Comparison of ENCODE assay signal across 1 cellular context in the genomic region with DNA sequence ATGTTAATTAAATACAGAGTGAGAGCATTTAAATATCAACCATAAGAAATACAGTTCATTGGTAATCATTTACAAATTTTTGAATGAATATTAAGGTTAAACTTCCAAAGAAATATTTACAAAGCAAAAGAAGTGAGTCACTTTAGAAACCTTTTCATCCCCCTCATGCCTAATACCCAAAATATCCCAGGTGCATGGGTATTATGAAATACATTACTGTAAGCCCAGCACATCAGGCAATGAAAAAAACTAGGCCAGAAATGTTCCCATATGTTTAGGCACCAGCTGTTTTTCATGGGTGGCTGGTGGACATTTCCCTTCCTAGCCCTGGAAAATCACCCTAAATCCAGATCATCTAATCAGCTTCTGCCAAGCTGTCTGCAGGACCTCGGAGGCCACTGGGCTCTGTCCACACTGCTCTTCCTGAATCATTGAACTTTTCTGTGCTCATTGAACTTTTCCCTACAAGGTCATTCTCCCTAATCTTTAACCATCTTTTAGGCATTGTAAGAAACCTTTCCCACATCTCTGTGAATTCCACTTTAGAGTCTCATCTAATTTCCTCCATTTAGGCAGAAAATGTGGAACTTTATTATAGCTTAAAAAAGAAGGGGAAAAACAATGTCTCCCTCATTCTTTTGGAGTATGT.
TF ChIP-seq lines count a peak whose summit lies in the region.

No MANE protein-coding gene starts in this region.

TF ChIP-seq in HepG2, 621 proteins besides CTCF, POLR2A, EP300 and RAD21 (continued from another document and continues in another):
- no peak for TF ChIP-seq ZBTB40 (IDR thresholded peaks at IDR 0.05)
- no peak for TF ChIP-seq ZBTB40 (CRISPR knock-in tag; IDR thresholded peaks at IDR 0.05)
- no peak for TF ChIP-seq CC2D1A (CRISPR knock-in tag; IDR thresholded peaks at IDR 0.05)
- TF ChIP-seq CREB1 (IDR thresholded peaks at IDR 0.05) = no peak
- no peak for TF ChIP-seq CREB1 (CRISPR knock-in tag; IDR thresholded peaks at IDR 0.05)
- TF ChIP-seq HES4 (CRISPR knock-in tag; IDR thresholded peaks at IDR 0.05; ENCODE audit: borderline replicate concordance) = no peak
- no peak for TF ChIP-seq ZBTB39 (CRISPR knock-in tag; IDR thresholded peaks at IDR 0.05)
- no peak for TF ChIP-seq ZBTB4 (CRISPR knock-in tag; IDR thresholded peaks at IDR 0.05; ENCODE audit: borderline replicate concordance)
- no peak for TF ChIP-seq MBD4 (IDR thresholded peaks at IDR 0.05; ENCODE audit: borderline replicate concordance, low read length)
- 0 out of 2 replicates have a peak, but pooled peaks have one; percentile 41 for TF ChIP-seq ZNF503 (CRISPR knock-in tag; IDR thresholded peaks at IDR 0.05)
- 0 out of 2 replicates have a peak, but pooled peaks have one; percentile 28 for TF ChIP-seq FOSL2 (CRISPR knock-in tag; IDR thresholded peaks at IDR 0.05)
- no peak for TF ChIP-seq KLF11 (CRISPR knock-in tag; IDR thresholded peaks at IDR 0.05)
- TF ChIP-seq HMG20A (CRISPR knock-in tag; IDR thresholded peaks at IDR 0.05; ENCODE audit: borderline replicate concordance) = peak; percentile 65; the same call in 1 of the 2 replicates
- TF ChIP-seq MED1 (CRISPR knock-in tag; IDR thresholded peaks at IDR 0.05) = peak; percentile 48
- TF ChIP-seq SOX5 (CRISPR knock-in tag; IDR thresholded peaks at IDR 0.05; ENCODE audit: borderline replicate concordance) = peak; percentile 26; the same call in 1 of the 2 replicates
- peak; percentile 86; the same call in 1 of the 2 replicates for TF ChIP-seq ZNF766 (CRISPR knock-in tag; IDR thresholded peaks at IDR 0.05; ENCODE audit: borderline replicate concordance)
- no peak for TF ChIP-seq HHEX (CRISPR knock-in tag; IDR thresholded peaks at IDR 0.05)
- peak; percentile 35; the same call in 1 of the 2 replicates for TF ChIP-seq SALL1 (CRISPR knock-in tag; IDR thresholded peaks at IDR 0.05)
- no peak for TF ChIP-seq FOXA3 (CRISPR knock-in tag; IDR thresholded peaks at IDR 0.05)
- TF ChIP-seq HNF4A (CRISPR knock-in tag; IDR thresholded peaks at IDR 0.05) = peak; percentile 65
- TF ChIP-seq ZNF564 (CRISPR knock-in tag; IDR thresholded peaks at IDR 0.05) = no peak
- TF ChIP-seq POLR2AphosphoS2 (IDR thresholded peaks at IDR 0.05; ENCODE audit: low read depth, low read length) = no peak
- TF ChIP-seq, protein P1, sequence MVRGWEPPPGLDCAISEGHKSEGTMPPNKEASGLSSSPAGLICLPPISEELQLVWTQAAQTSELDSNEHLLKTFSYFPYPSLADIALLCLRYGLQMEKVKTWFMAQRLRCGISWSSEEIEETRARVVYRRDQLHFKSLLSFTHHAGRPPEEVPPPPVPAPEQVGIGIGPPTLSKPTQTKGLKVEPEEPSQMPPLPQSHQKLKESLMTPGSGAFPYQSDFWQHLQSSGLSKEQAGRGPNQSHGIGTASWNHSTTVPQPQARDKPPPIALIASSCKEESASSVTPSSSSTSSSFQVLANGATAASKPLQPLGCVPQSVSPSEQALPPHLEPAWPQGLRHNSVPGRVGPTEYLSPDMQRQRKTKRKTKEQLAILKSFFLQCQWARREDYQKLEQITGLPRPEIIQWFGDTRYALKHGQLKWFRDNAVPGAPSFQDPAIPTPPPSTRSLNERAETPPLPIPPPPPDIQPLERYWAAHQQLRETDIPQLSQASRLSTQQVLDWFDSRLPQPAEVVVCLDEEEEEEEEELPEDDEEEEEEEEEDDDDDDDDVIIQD (CRISPR knock-in tag; IDR thresholded peaks at IDR 0.05; ENCODE audit: low read depth) = peak; percentile 30; the same call in 1 of the 2 replicates
- no peak for TF ChIP-seq SATB2 (CRISPR knock-in tag; IDR thresholded peaks at IDR 0.05)
- TF ChIP-seq, protein P2, sequence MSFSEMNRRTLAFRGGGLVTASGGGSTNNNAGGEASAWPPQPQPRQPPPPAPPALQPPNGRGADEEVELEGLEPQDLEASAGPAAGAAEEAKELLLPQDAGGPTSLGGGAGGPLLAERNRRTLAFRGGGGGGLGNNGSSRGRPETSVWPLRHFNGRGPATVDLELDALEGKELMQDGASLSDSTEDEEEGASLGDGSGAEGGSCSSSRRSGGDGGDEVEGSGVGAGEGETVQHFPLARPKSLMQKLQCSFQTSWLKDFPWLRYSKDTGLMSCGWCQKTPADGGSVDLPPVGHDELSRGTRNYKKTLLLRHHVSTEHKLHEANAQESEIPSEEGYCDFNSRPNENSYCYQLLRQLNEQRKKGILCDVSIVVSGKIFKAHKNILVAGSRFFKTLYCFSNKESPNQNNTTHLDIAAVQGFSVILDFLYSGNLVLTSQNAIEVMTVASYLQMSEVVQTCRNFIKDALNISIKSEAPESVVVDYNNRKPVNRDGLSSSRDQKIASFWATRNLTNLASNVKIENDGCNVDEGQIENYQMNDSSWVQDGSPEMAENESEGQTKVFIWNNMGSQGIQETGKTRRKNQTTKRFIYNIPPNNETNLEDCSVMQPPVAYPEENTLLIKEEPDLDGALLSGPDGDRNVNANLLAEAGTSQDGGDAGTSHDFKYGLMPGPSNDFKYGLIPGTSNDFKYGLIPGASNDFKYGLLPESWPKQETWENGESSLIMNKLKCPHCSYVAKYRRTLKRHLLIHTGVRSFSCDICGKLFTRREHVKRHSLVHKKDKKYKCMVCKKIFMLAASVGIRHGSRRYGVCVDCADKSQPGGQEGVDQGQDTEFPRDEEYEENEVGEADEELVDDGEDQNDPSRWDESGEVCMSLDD (CRISPR knock-in tag; IDR thresholded peaks at IDR 0.05; ENCODE audit: borderline replicate concordance) = 0 out of 2 replicates have a peak, but pooled peaks have one; percentile 30
- TF ChIP-seq ZNF644 (CRISPR knock-in tag; IDR thresholded peaks at IDR 0.05; ENCODE audit: low read depth) = 0 out of 2 replicates have a peak, but pooled peaks have one; percentile 30
- TF ChIP-seq MIER2 (CRISPR knock-in tag; IDR thresholded peaks at IDR 0.05) = peak; percentile 59; the same call in 1 of the 2 replicates
- TF ChIP-seq YEATS4 (CRISPR knock-in tag; IDR thresholded peaks at IDR 0.05; ENCODE audit: borderline replicate concordance) = no peak
- no peak for TF ChIP-seq ZNF3 (CRISPR knock-in tag; IDR thresholded peaks at IDR 0.05)
- no peak for TF ChIP-seq RFX1 (IDR thresholded peaks at IDR 0.05)
